Comparison of ENCODE assay signal across 8 cellular contexts in the genomic region with DNA sequence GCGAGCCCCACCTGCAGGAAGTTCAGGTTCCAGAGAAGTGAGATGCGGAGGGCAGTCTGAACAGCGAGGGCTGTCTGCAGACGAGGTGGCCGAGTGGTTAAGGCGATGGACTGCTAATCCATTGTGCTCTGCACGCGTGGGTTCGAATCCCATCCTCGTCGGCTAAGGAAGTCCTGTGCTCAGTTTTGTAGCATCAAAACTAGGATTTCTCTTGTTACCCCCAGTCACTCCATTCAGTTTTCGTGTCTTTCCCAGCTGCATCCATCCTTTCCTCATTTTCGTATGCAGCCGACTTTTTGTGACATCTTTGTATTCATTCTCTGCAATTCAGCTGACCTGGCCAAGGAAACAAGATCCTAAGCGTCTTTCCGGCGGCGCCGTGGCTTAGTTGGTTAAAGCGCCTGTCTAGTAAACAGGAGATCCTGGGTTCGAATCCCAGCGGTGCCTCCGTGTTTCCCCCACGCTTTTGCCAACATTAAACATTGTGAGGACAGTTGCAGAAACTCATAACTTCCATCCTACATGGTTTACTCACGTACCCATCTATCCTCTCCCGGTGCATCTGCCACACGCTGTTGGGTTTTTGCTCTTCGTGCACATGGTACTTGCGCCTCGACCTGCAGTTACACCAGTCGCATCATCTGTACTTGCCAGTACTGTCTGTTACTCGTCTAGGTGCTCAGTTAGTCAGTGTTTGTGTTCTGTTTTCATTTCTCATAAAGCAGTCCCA. TPM values are rescaled to one million over a fixed set of nuclear protein-coding genes. Genes with fewer than 3 reads are reported as not detected.
DNase-seq lines count a peak whose midpoint lies in the region; ATAC-seq, FAIRE-seq and TF ChIP-seq lines count a peak whose summit lies in the region.

No MANE protein-coding gene starts in this region.

- H3K4me3 ChIP-seq in body of pancreas = peak overlapping the region in 1 of 2 donors; percentile 38
- H3K4me3 ChIP-seq in iPS-18a (ENCODE audit: low read length) = peak overlapping the region; percentile 99
- peak overlapping the region; percentile 59 to 98 (median 80) for H3K4me3 ChIP-seq in gastrocnemius medialis

- FAIRE-seq in TTC549 (lab: Jason Lieb, UNC) = peak; percentile 78

- ATAC-seq in HG02840 (IDR thresholded peaks at IDR 0.05; ENCODE audit: low FRiP score, unreplicated experiment) = peak; percentile 22
- peak; percentile 68 for ATAC-seq in body of pancreas
- peak; percentile 68 to 71 for ATAC-seq in gastrocnemius medialis

- TF ChIP-seq CTCF in body of pancreas (IDR thresholded peaks at IDR 0.05) (peak in 5 of 7 experiments; percentile 9 to 65 (median 61)), gastrocnemius medialis (IDR thresholded peaks at IDR 0.05 in 4 of 5, conservative IDR thresholded peaks at IDR 0.05 in 1 of 5) (peak in 2 of 5 experiments; percentile 34 to 57)

- H3K27me3 ChIP-seq in body of pancreas (no peaks in the 10 kb centered on the region), iPS-18a (ENCODE audit: control insufficient read depth, insufficient read depth, low read length) (peaks cover 19% of the 10 kb centered on the region), gastrocnemius medialis (no peaks in the 10 kb centered on the region)

- peak overlapping the region; percentile 87 to 96 (median 96) for H3K27ac ChIP-seq in body of pancreas
- H3K27ac ChIP-seq in iPS-18a (ENCODE audit: low read length) = peak overlapping the region; percentile 93
- H3K27ac ChIP-seq in gastrocnemius medialis = peak overlapping the region; percentile 86 to 99 (median 97)

- TF ChIP-seq POLR2A in body of pancreas (IDR thresholded peaks at IDR 0.05) = no peak
- no peak for TF ChIP-seq POLR2A in gastrocnemius medialis (IDR thresholded peaks at IDR 0.05)

- intact Hi-C loops in body of pancreas (cut with DNase I) = no loop called here
- intact Hi-C loops in gastrocnemius medialis (cut with DNase I; ENCODE audit: low total_unique reads) = loop anchor here (1.0 to 2.0 kb wide), 5 partner anchors 14 to 68 kb away; a partner anchor contains a TSS

- WGBS in body of pancreas, 2 donors = 0% methylated on average over 30 to 32 of the region's 32 CpGs

- H3K36me3 ChIP-seq in body of pancreas (replicated peaks in 1 of 2; ENCODE audit: insufficient read depth in 1 of 2, low read depth in 2 of 2) (no peaks in the 10 kb centered on the region), iPS-18a (ENCODE audit: control insufficient read depth, low read depth, low read length) (no peaks in the 10 kb centered on the region), gastrocnemius medialis (no peaks in the 10 kb centered on the region)

- in situ Hi-C loops in gastrocnemius medialis (cut with MboI; ENCODE audit: low sequenced_read_pairs in 4 of 4) = loop anchor here in 1 of 4 donors (5.0 to 10.0 kb wide), 2 partner anchors 35 to 62 kb away; a partner anchor contains a TSS

- peaks cover 45% of the 10 kb centered on the region for H3K4me1 ChIP-seq in body of pancreas
- H3K4me1 ChIP-seq in iPS-18a (ENCODE audit: control insufficient read depth, low read depth, low read length) = peaks cover 13% of the 10 kb centered on the region
- H3K4me1 ChIP-seq in gastrocnemius medialis = peaks cover 30 to 35% of the 10 kb centered on the region in 2 donors

- DNase-seq in Daoy (ENCODE audit: low read depth) (peak; percentile 92), NCI-H2107 (lab: John Stamatoyannopoulos, UW) (peak; percentile 66), body of pancreas (peak; percentile 95 to 97 (median 96)), gastrocnemius medialis (peak; percentile 88 to 95), GM19238 (ENCODE audit: insufficient read length, low spot score) (no peak)

- H3K9ac ChIP-seq in iPS-18a (ENCODE audit: low read length) = peak overlapping the region; percentile 79

- H3K9me3 ChIP-seq in body of pancreas (no peaks in the 10 kb centered on the region), iPS-18a (ENCODE audit: control insufficient read depth, low read depth, low read length) (no peaks in the 10 kb centered on the region), gastrocnemius medialis (no peaks in the 10 kb centered on the region)

RNA-seq across cellular contexts. Expression of a gene that starts 3.0 kb away (rescaled TPM):
- 3.3 and 3.6 TPM in 2 replicates for total RNA-seq in Daoy (2014; rRNA removed; shearing (Covaris generic))
- total RNA-seq in body of pancreas (10 to 100 TPM; 11.9 to 16.2 TPM), gastrocnemius medialis (10 to 100 TPM; 16.2 to 34.5 (median 26.2) TPM)

RNA-seq across cellular contexts. Expression of a gene that starts 10.8 kb away (rescaled TPM):
- 23.4 TPM in 2 replicates for total RNA-seq in Daoy (2014; rRNA removed; shearing (Covaris generic))
- total RNA-seq in body of pancreas (10 to 100 TPM in 1 of 2 donors, 1 to 10 TPM in 1; 7.6 to 12.7 TPM), gastrocnemius medialis (1 to 10 TPM in 3 of 4 donors, under 1 TPM in 1; 0.75 to 5.7 (median 3.1) TPM)

RNA-seq across cellular contexts. Expression of a gene that starts 23.4 kb away (rescaled TPM):
- 105 and 136 TPM in 2 replicates for total RNA-seq in Daoy (2014; rRNA removed; shearing (Covaris generic))
- total RNA-seq in body of pancreas = not detected
- 1 to 10 TPM in 1 of 4 donors, not detected in 3; 2.3 TPM for total RNA-seq in gastrocnemius medialis

RNA-seq across cellular contexts. Expression of a gene that starts 24.2 kb away (rescaled TPM):
- 2.7 and 3.5 TPM in 2 replicates for total RNA-seq in Daoy (2014; rRNA removed; shearing (Covaris generic))
- total RNA-seq in body of pancreas (10 to 100 TPM; 16.3 to 26.4 TPM), gastrocnemius medialis (10 to 100 TPM; 10.9 to 37.0 (median 25.7) TPM)

RNA-seq across cellular contexts. Expression of a gene that starts 34.7 kb away (rescaled TPM):
- total RNA-seq in Daoy (2014; rRNA removed; shearing (Covaris generic)) = 0.74 and 1.9 TPM in 2 replicates
- total RNA-seq in body of pancreas (10 to 100 TPM; 27.5 to 78.8 TPM), gastrocnemius medialis (100 to 1,000 TPM; 105 to 263 (median 164) TPM)

Comparison
In these comparisons a context has a peak if more than half of its experiments do, and no peak if none do; other contexts are left out.
1. RNA of a gene that starts 23.4 kb away (total RNA-seq): 105 to 136 TPM in Daoy; not detected in body of pancreas and 2.3 TPM in gastrocnemius medialis; every median in the first group is over 10 times any median in the second.
2. Peak in every context shown above with its lines, with median percentiles within 50 percentile points of each other: ATAC-seq and H3K27ac ChIP-seq.